17 cellular contexts compared by ENCODE assay signal in the genomic region with DNA sequence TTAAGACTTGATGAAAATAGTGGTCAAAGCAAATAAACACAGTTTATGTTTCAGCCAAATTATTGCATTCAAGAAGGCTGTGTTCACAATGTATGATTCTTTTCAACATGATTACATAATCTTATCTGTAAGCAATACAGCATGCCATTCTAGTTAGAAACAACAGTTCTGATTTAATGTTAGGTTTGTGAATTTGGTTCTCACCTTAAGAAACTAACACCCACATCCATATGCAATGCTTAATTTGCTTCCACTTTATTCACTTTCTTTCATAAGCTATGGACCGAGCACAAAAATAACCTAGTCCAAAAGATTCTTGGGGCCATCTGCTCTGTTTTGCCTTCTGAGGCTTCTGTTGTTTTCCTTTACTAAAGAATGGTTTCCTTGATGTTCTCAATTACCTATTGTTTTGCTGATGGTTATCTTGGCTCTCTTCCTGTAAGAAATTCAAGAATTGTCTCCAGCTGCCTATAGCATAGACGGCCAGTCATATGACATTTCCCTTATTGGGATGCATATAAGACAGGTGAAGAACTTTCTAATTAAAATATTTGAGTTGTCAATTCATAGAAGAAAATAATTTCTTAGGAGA.
DNase-seq lines count a peak whose midpoint lies in the region; ATAC-seq, FAIRE-seq and TF ChIP-seq lines count a peak whose summit lies in the region.
"Had no signal": no experiment of that assay in that cellular context is flagged by ENCODE, and none has a peak within 500 bp of the region (broad histone marks: within the 10 kb centered on the region; RNA-seq: fewer than 3 reads in every experiment).

No MANE protein-coding gene starts in this region.

- H3K4me1 Mint-ChIP-seq in endodermal cell (peaks cover 33% of the 10 kb centered on the region), T-helper 17 cell (no peaks in the 10 kb centered on the region)
- H3K4me1 Mint-ChIP-seq: CD4-positive, alpha-beta memory T cell had no signal

- H3K27me3 Mint-ChIP-seq in endodermal cell (ENCODE audit: insufficient read depth), result no peaks in the 10 kb centered on the region
- no peaks in the 10 kb centered on the region for H3K27me3 Mint-ChIP-seq in T-helper 17 cell
- H3K27me3 Mint-ChIP-seq: CD4-positive, alpha-beta memory T cell had no signal

- H3K9me3 ChIP-seq in HUES64 (ENCODE audit: insufficient read depth, low read depth, low read length) (no peaks in the 10 kb centered on the region), endodermal cell (ENCODE audit: control insufficient read depth, low read length) (peaks cover 6% of the 10 kb centered on the region), T-helper 17 cell (ENCODE audit: control insufficient read depth, low read length, poor library complexity, severe bottlenecking) (no peaks in the 10 kb centered on the region)

- H3K9me3 Mint-ChIP-seq in endodermal cell, result peaks cover 5% of the 10 kb centered on the region

- H3K27ac ChIP-seq in HUES64 (ENCODE audit: low read depth, low read length), result peak overlapping the region; percentile 42
- H3K27ac ChIP-seq in endodermal cell (ENCODE audit: low read depth, low read length), result no peak overlapping the region

- H3K27ac Mint-ChIP-seq in endodermal cell, result peak overlapping the region; percentile 6
- H3K27ac Mint-ChIP-seq in T-helper 17 cell, result no peak overlapping the region
- H3K27ac Mint-ChIP-seq: CD4-positive, alpha-beta memory T cell had no signal

- no peak overlapping the region for H3K9ac ChIP-seq in HUES64 (ENCODE audit: low read depth, low read length)
- no peak overlapping the region for H3K9ac ChIP-seq in endodermal cell (ENCODE audit: extremely low read depth, low read length, poor library complexity, severe bottlenecking)

- ATAC-seq in T-helper 17 cell, result no peak
- ATAC-seq: PC-3 had no signal

- DNase-seq in D721Med (ENCODE audit: insufficient read length, low spot score) (no peak), endodermal cell (no peak), midbrain (lab: John Stamatoyannopoulos, UW) (peak; percentile 12), NCI-H524 treated with DMSO at 0.1 percent for 48 hours (lab: John Stamatoyannopoulos, UW) (no peak), NCI-H82 (lab: John Stamatoyannopoulos, UW) (no peak), T-helper 17 cell (no peak), mucosa of gallbladder (ENCODE audit: low spot score) (no peak)
- DNase-seq: AML-193; CD4-positive, alpha-beta memory T cell; Karpas-422; MM.1S; NCI-H1930; NCI-H2227 treated with DMSO at 0.1 percent for 48 hours; NCI-H526; NK-92 treated with Interleukin-12 subunit alpha and Interleukin-12 subunit beta, amount 100 ng/mL, for 24 hours; PC-3 had no signal

- WGBS in HUES64, result 54% methylated on average over 1 of the region's 2 CpGs
- WGBS in endodermal cell (ENCODE audit: insufficient coverage in 1 of 2, insufficient read length in 1 of 2), 2 experiments, result 57% methylated on average over 2 of the region's 2 CpGs; no CpG with 5 or more reads in 1 of the 2 experiments

- H3K27me3 ChIP-seq in HUES64 (ENCODE audit: insufficient read depth, low read length), result no peaks in the 10 kb centered on the region
- no peaks in the 10 kb centered on the region for H3K27me3 ChIP-seq in endodermal cell (ENCODE audit: control insufficient read depth, insufficient read depth, low read length, poor library complexity, severe bottlenecking)

- H3K36me3 Mint-ChIP-seq in endodermal cell (ENCODE audit: low read depth), result no peaks in the 10 kb centered on the region
- H3K36me3 Mint-ChIP-seq in T-helper 17 cell (ENCODE audit: low read depth), result no peaks in the 10 kb centered on the region
- H3K36me3 Mint-ChIP-seq: CD4-positive, alpha-beta memory T cell had no signal

- no peak overlapping the region for H3K4me3 ChIP-seq in HUES64 (ENCODE audit: low read length)
- H3K4me3 ChIP-seq in endodermal cell (ENCODE audit: low read length), result peak overlapping the region; percentile 41

- TF ChIP-seq CTCF in D721Med (IDR thresholded peaks at IDR 0.05; ENCODE audit: insufficient read depth, missing control alignments) (no peak), endodermal cell (conservative IDR thresholded peaks at IDR 0.05) (no peak)

- H3K36me3 ChIP-seq in HUES64 (ENCODE audit: insufficient read depth, low read length), result no peaks in the 10 kb centered on the region
- H3K36me3 ChIP-seq in endodermal cell (ENCODE audit: control insufficient read depth, insufficient read depth, low read length), result no peaks in the 10 kb centered on the region

- FAIRE-seq in D721Med (lab: Jason Lieb, UNC), result peak; percentile 63

- H3K4me1 ChIP-seq in HUES64 (ENCODE audit: insufficient read depth, low read length) (peaks cover 36% of the 10 kb centered on the region), endodermal cell (ENCODE audit: control insufficient read depth, insufficient read depth, low read length) (peaks cover 9% of the 10 kb centered on the region)

- H3K4me3 Mint-ChIP-seq in endodermal cell (no peak overlapping the region), T-helper 17 cell (no peak overlapping the region)
- H3K4me3 Mint-ChIP-seq: CD4-positive, alpha-beta memory T cell had no signal
